Comparison of ENCODE assay signal across 23 cellular contexts in genomic region chr4:132240094-132240493, GRCh38.
"Had no signal": no experiment of that assay in that cellular context is flagged by ENCODE, and none has a peak within 500 bp of the region (broad histone marks: within the 10 kb centered on the region; RNA-seq: fewer than 3 reads in every experiment).

No MANE protein-coding gene starts in this region.

- ATAC-seq: gastroesophageal sphincter; left cardiac atrium; lower lobe of right lung; natural killer cell; right lobe of liver; stimulated activated memory B cell treated with anti-CD40 and anti-IgM and Interleukin-4, amounts not matched to agents 10 μg/mL and 1 μg/mL and 100 μg/mL, for 72 hours; upper lobe of right lung had no signal

- H3K4me3 ChIP-seq: esophagus squamous epithelium, gastroesophageal sphincter, left ventricle myocardium inferior, lower lobe of right lung, neural progenitor cell, ovary, right lobe of liver, spleen, tibial artery, upper lobe of right lung, vagina had no signal

- DNase-seq: effector memory CD4-positive, alpha-beta T cell; esophagus squamous epithelium; foreskin fibroblast; glutamatergic neuron; immature natural killer cell; kidney; left cardiac atrium; left ventricle myocardium inferior; lower lobe of right lung; natural killer cell; nucleus accumbens; ovary; right lobe of liver; spleen; stimulated activated CD4-positive, alpha-beta T cell treated with anti-CD3 and anti-CD28 coated beads, Interleukin-15, amount 100 ng/mL, for 24 hours; stimulated activated CD4-positive, alpha-beta T cell treated with anti-CD3 and anti-CD28 coated beads, Interleukin-1b, Interleukin-23, amount 100 ng/mL, for 48 hours; stimulated activated CD4-positive, alpha-beta T cell treated with anti-CD3 and anti-CD28 coated beads, Interleukin-4, amount 100 ng/mL, for 24 hours; tibial artery; upper lobe of right lung had no signal
